Comparison of ENCODE assay signal across 15 cellular contexts in genomic region chr10:31926154-31926553, GRCh38. TPM values are rescaled to one million over a fixed set of nuclear protein-coding genes. Genes with fewer than 3 reads are reported as not detected.
DNase-seq lines count a peak whose midpoint lies in the region; ATAC-seq, FAIRE-seq and TF ChIP-seq lines count a peak whose summit lies in the region.
"Had no signal": no experiment of that assay in that cellular context is flagged by ENCODE, and none has a peak within 500 bp of the region (broad histone marks: within the 10 kb centered on the region; RNA-seq: fewer than 3 reads in every experiment).

No MANE protein-coding gene starts in this region.

- CTCF ChIA-PET in OCI-LY7 (lab: Charles Lee; ENCODE audit: unreplicated experiment): interaction anchor here (0.6 kb wide), 1 partner anchor 1207 kb away, joined by 4 read pairs; no protein-coding TSS in a partner anchor

- H3K27ac ChIP-seq in OCI-LY7 (ENCODE audit: low read depth, low read length, poor library complexity, severe bottlenecking) (no peak overlapping the region), vagina (no peak overlapping the region), thyroid gland (no peak overlapping the region)
- H3K27ac ChIP-seq: WERI-Rb-1 had no signal

- peaks cover 52% of the 10 kb centered on the region for H3K4me1 ChIP-seq in OCI-LY7 (ENCODE audit: insufficient read depth, low read length, poor library complexity, severe bottlenecking)
- peaks cover 40% of the 10 kb centered on the region for H3K4me1 ChIP-seq in vagina
- peaks cover 18% of the 10 kb centered on the region in 2 donors for H3K4me1 ChIP-seq in thyroid gland
- H3K4me1 ChIP-seq: BE2C had no signal

- no peak for ATAC-seq in natural killer cell treated with Interleukin-12 subunit alpha and Interleukin-12 subunit beta and Interleukin-15 and Interleukin-18, amount 100 ng/mL, for 72 hours
- no peak for ATAC-seq in natural killer cell
- ATAC-seq: left colon had no signal

- peaks cover 57% of the 10 kb centered on the region; the same call in 1 of the 2 replicates for H3K79me2 ChIP-seq in OCI-LY7 (ENCODE audit: insufficient read depth, low read depth, low read length)

- H3K4me2 ChIP-seq in OCI-LY7 (ENCODE audit: low read length): peak overlapping the region; percentile 41

- no peaks in the 10 kb centered on the region for H3K36me3 Mint-ChIP-seq in natural killer cell treated with Interleukin-12 subunit alpha and Interleukin-12 subunit beta and Interleukin-15 and Interleukin-18, amount 100 ng/mL, for 72 hours
- no peaks in the 10 kb centered on the region for H3K36me3 Mint-ChIP-seq in natural killer cell

- H3K4me3 ChIP-seq in OCI-LY7 (ENCODE audit: low read depth, low read length, poor library complexity, severe bottlenecking) (no peak overlapping the region), fibroblast of the aortic adventitia (ENCODE audit: low read depth, low read length) (peak overlapping the region; percentile 19), vagina (no peak overlapping the region), thyroid gland (replicated peaks in 1 of 3) (no peak overlapping the region)

- H3K9me3 Mint-ChIP-seq in natural killer cell treated with Interleukin-12 subunit alpha and Interleukin-12 subunit beta and Interleukin-15 and Interleukin-18, amount 100 ng/mL, for 72 hours: no peaks in the 10 kb centered on the region
- no peaks in the 10 kb centered on the region for H3K9me3 Mint-ChIP-seq in natural killer cell

- H3K27ac Mint-ChIP-seq in natural killer cell treated with Interleukin-12 subunit alpha and Interleukin-12 subunit beta and Interleukin-15 and Interleukin-18, amount 100 ng/mL, for 72 hours: no peak overlapping the region
- H3K27ac Mint-ChIP-seq in natural killer cell: no peak overlapping the region

- H3K9me2 ChIP-seq in OCI-LY7 (ENCODE audit: insufficient read depth, low read length): no peaks in the 10 kb centered on the region

- TF ChIP-seq CTCF in natural killer cell (IDR thresholded peaks at IDR 0.05) (no peak), OCI-LY7 (conservative IDR thresholded peaks at IDR 0.05; ENCODE audit: low read length) (no peak), fibroblast of the aortic adventitia (IDR thresholded peaks at IDR 0.05; ENCODE audit: insufficient read depth, low read length) (no peak), vagina (IDR thresholded peaks at IDR 0.05) (no peak), thyroid gland (IDR thresholded peaks at IDR 0.05) (no peak)

- no peak for DNase-seq in natural killer cell treated with Interleukin-12 subunit alpha and Interleukin-12 subunit beta and Interleukin-15 and Interleukin-18, amount 100 ng/mL, for 72 hours (ENCODE audit: low spot score)
- no peak for DNase-seq in natural killer cell
- no peak for DNase-seq in OCI-LY7 (ENCODE audit: low spot score)
- no peak for DNase-seq in fibroblast of the aortic adventitia (ENCODE audit: low read depth)
- no peak for DNase-seq in HTR-8/SVneo (ENCODE audit: insufficient read length, low spot score)
- no peak for DNase-seq in vagina (ENCODE audit: extremely low spot score in 2 of 2)
- no peak for DNase-seq in stimulated activated CD4-positive, alpha-beta T cell treated with anti-CD3 and anti-CD28 coated beads, Interleukin-4, amount 100 ng/mL, for 24 hours
- DNase-seq in thyroid gland: no peak
- DNase-seq: amniotic stem cell; BE2C; foreskin melanocyte; GDM1; left colon; stimulated activated CD4-positive, alpha-beta T cell treated with anti-CD3 and anti-CD28 coated beads, Interleukin-12 subunit alpha, Interleukin-12 subunit beta, amount 100 ng/mL, for 4 hours; WERI-Rb-1 had no signal

- no peak overlapping the region for H2AFZ ChIP-seq in OCI-LY7 (ENCODE audit: low read length)

- no peaks in the 10 kb centered on the region for H3K27me3 Mint-ChIP-seq in natural killer cell treated with Interleukin-12 subunit alpha and Interleukin-12 subunit beta and Interleukin-15 and Interleukin-18, amount 100 ng/mL, for 72 hours
- no peaks in the 10 kb centered on the region for H3K27me3 Mint-ChIP-seq in natural killer cell (ENCODE audit: low read depth in 2 of 2)

- 82 to 88% methylated on average over 5 of the region's 5 CpGs for WGBS in thyroid gland, 2 donors

- no peaks in the 10 kb centered on the region for H3K27me3 ChIP-seq in vagina
- no peaks in the 10 kb centered on the region for H3K27me3 ChIP-seq in thyroid gland
- H3K27me3 ChIP-seq: BE2C had no signal

- intact Hi-C loops in natural killer cell (cut with micrococcal nuclease): loop anchor here (5.0 kb wide), 1 partner anchor 64 kb away; no protein-coding TSS in a partner anchor
- intact Hi-C loops in OCI-LY7 (cut with micrococcal nuclease; ENCODE audit: unreplicated experiment): loop anchor here (5.0 to 10.0 kb wide), 5 partner anchors 131 to 1219 kb away; partner anchors contain the start of genes CCDC7, EPC1 and KIF5B
- intact Hi-C loops in vagina (cut with DNase I): no loop called here
- intact Hi-C loops in thyroid gland (cut with DNase I): loop anchor here (5.0 kb wide), 1 partner anchor 64 kb away; no protein-coding TSS in a partner anchor

- POLR2A ChIA-PET in OCI-LY7 (lab: Charles Lee): interaction anchor here (0.5 to 0.7 kb wide), 3 partner anchors 11 to 378 kb away, joined by 3 to 5 read pairs (median 4); no protein-coding TSS in a partner anchor

- TF ChIP-seq POLR2A in vagina (IDR thresholded peaks at IDR 0.05) (no peak), thyroid gland (IDR thresholded peaks at IDR 0.05) (no peak)

- peaks cover 4% of the 10 kb centered on the region; the same call in 1 of the 2 replicates for H4K20me1 ChIP-seq in OCI-LY7 (ENCODE audit: insufficient read depth, low read length)

- FAIRE-seq in HTR-8/SVneo (lab: Jason Lieb, UNC): no peak

- peaks cover 37 to 60% of the 10 kb centered on the region in 2 donors for H3K4me1 Mint-ChIP-seq in natural killer cell treated with Interleukin-12 subunit alpha and Interleukin-12 subunit beta and Interleukin-15 and Interleukin-18, amount 100 ng/mL, for 72 hours (ENCODE audit: low read depth in 2 of 2)
- peaks cover 77 to 80% of the 10 kb centered on the region in 2 donors for H3K4me1 Mint-ChIP-seq in natural killer cell

- H3K4me3 Mint-ChIP-seq in natural killer cell treated with Interleukin-12 subunit alpha and Interleukin-12 subunit beta and Interleukin-15 and Interleukin-18, amount 100 ng/mL, for 72 hours: peak overlapping the region; percentile 86
- no peak overlapping the region for H3K4me3 Mint-ChIP-seq in natural killer cell

- H3K9me3 ChIP-seq in OCI-LY7 (ENCODE audit: low read length): peaks cover 10% of the 10 kb centered on the region; the same call in 1 of the 2 replicates
- no peaks in the 10 kb centered on the region for H3K9me3 ChIP-seq in vagina
- H3K9me3 ChIP-seq in thyroid gland: no peaks in the 10 kb centered on the region
- H3K9me3 ChIP-seq: BE2C had no signal

- H3K36me3 ChIP-seq in OCI-LY7 (ENCODE audit: insufficient read depth, low read length) (peaks cover 10% of the 10 kb centered on the region; the same call in 1 of the 2 replicates), vagina (no peaks in the 10 kb centered on the region), thyroid gland (no peaks in the 10 kb centered on the region)
- H3K36me3 ChIP-seq: BE2C, WERI-Rb-1 had no signal

- TSS peak; percentile 47 for BruUV-seq in OCI-LY7 (replicated peaks; lab: Mats Ljungman, UMichigan)

RNA-seq across cellular contexts. Expression of gene ARHGAP12, which starts 2.5 kb away (rescaled TPM):
- 1 to 10 TPM; 4.5 to 5.3 TPM for total RNA-seq in natural killer cell treated with Interleukin-12 subunit alpha and Interleukin-12 subunit beta and Interleukin-15 and Interleukin-18, amount 100 ng/mL, for 72 hours
- total RNA-seq in natural killer cell: 10 to 100 TPM; 35.1 to 40.2 (median 40.2) TPM
- 11.8 and 15.6 TPM in 2 replicates for total RNA-seq in OCI-LY7 (2014; rRNA removed; shearing (Covaris generic))
- total RNA-seq in OCI-LY7 (2022): 14.0 and 14.5 TPM in 2 replicates
- 44.2 and 77.9 TPM in 2 replicates for total RNA-seq in fibroblast of the aortic adventitia (ENCODE audit: low replicate concordance)
- 32.2 TPM for total RNA-seq in vagina
- 10 to 100 TPM; 49.9 to 67.6 (median 60.8) TPM for total RNA-seq in thyroid gland
